In genomic region chr9:91946196-91946595, GRCh38 we compare ENCODE assay signal across 1 cellular context.
TF ChIP-seq lines count a peak whose summit lies in the region.

No MANE protein-coding gene starts in this region.

TF ChIP-seq in WTC11, 78 proteins besides CTCF, POLR2A, EP300 and RAD21 (continued from another document):
- TF ChIP-seq ZNF512 (CRISPR knock-in tag; IDR thresholded peaks at IDR 0.05; ENCODE audit: borderline replicate concordance) (no peak), ZMAT4 (CRISPR knock-in tag; IDR thresholded peaks at IDR 0.05) (no peak), SOX15 (CRISPR knock-in tag; IDR thresholded peaks at IDR 0.05) (no peak), NFE2L1 (CRISPR knock-in tag; IDR thresholded peaks at IDR 0.05) (no peak), NR1H2 (CRISPR knock-in tag; IDR thresholded peaks at IDR 0.05) (no peak)
